1 cellular context compared by ENCODE assay signal in the genomic region with DNA sequence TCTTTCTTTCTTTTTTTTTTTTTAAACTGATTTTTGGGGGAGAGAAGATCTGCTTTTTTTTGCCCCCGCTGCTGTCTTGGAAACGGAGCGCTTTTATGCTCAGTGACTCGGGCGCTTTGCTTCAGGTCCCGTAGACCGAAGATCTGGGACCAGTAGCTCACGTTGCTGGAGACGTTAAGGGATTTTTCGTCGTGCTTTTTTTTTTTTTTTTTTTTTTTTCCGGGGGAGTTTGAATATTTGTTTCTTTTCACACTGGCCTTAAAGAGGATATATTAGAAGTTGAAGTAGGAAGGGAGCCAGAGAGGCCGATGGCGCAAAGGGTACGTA.
TF ChIP-seq lines count a peak whose summit lies in the region.

No MANE protein-coding gene starts in this region.

TF ChIP-seq in GM12878, 131 proteins besides CTCF, POLR2A, EP300 and RAD21:
- TF ChIP-seq, protein P1, sequence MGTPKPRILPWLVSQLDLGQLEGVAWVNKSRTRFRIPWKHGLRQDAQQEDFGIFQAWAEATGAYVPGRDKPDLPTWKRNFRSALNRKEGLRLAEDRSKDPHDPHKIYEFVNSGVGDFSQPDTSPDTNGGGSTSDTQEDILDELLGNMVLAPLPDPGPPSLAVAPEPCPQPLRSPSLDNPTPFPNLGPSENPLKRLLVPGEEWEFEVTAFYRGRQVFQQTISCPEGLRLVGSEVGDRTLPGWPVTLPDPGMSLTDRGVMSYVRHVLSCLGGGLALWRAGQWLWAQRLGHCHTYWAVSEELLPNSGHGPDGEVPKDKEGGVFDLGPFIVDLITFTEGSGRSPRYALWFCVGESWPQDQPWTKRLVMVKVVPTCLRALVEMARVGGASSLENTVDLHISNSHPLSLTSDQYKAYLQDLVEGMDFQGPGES (IDR thresholded peaks at IDR 0.05): no peak
- TF ChIP-seq CBFB (IDR thresholded peaks at IDR 0.05; ENCODE audit: low read depth) (no peak), ZNF24 (IDR thresholded peaks at IDR 0.05) (no peak), ATF3 (IDR thresholded peaks at IDR 0.05; ENCODE audit: borderline replicate concordance, extremely low read depth, low read depth, low read length) (no peak), SMC3 (IDR thresholded peaks at IDR 0.05; ENCODE audit: borderline replicate concordance, low read length) (no peak), FOS (IDR thresholded peaks at IDR 0.05; ENCODE audit: borderline replicate concordance, extremely low read depth, insufficient read length) (no peak), CHD2 (IDR thresholded peaks at IDR 0.05; ENCODE audit: borderline replicate concordance, low read depth, low read length) (no peak), NFYA (IDR thresholded peaks at IDR 0.05; ENCODE audit: borderline replicate concordance, low read depth, low read length) (no peak), DPF2 (IDR thresholded peaks at IDR 0.05) (no peak), PAX5 (IDR thresholded peaks at IDR 0.05; ENCODE audit: borderline replicate concordance, low read depth, low read length) (no peak), GABPA (IDR thresholded peaks at IDR 0.05; ENCODE audit: low read depth) (no peak), KAT2A (conservative IDR thresholded peaks at IDR 0.05; ENCODE audit: control insufficient read depth, low read depth, low read length) (no peak), BCL11A (IDR thresholded peaks at IDR 0.05; ENCODE audit: low read depth, low read length) (no peak), HCFC1 (IDR thresholded peaks at IDR 0.05; ENCODE audit: low read length) (no peak), CHD4 (IDR thresholded peaks at IDR 0.05) (no peak), ZZZ3 (IDR thresholded peaks at IDR 0.05; ENCODE audit: control insufficient read depth, insufficient read length, low read depth) (no peak), NRF1 (conservative IDR thresholded peaks at IDR 0.05; ENCODE audit: low read depth, low read length) (no peak)
- TF ChIP-seq, protein P2, sequence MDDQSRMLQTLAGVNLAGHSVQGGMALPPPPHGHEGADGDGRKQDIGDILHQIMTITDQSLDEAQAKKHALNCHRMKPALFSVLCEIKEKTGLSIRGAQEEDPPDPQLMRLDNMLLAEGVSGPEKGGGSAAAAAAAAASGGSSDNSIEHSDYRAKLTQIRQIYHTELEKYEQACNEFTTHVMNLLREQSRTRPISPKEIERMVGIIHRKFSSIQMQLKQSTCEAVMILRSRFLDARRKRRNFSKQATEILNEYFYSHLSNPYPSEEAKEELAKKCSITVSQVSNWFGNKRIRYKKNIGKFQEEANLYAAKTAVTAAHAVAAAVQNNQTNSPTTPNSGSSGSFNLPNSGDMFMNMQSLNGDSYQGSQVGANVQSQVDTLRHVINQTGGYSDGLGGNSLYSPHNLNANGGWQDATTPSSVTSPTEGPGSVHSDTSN (IDR thresholded peaks at IDR 0.05; ENCODE audit: insufficient replicate concordance, low read depth, low read length): no peak
